8 cellular contexts compared by ENCODE assay signal in the genomic region with DNA sequence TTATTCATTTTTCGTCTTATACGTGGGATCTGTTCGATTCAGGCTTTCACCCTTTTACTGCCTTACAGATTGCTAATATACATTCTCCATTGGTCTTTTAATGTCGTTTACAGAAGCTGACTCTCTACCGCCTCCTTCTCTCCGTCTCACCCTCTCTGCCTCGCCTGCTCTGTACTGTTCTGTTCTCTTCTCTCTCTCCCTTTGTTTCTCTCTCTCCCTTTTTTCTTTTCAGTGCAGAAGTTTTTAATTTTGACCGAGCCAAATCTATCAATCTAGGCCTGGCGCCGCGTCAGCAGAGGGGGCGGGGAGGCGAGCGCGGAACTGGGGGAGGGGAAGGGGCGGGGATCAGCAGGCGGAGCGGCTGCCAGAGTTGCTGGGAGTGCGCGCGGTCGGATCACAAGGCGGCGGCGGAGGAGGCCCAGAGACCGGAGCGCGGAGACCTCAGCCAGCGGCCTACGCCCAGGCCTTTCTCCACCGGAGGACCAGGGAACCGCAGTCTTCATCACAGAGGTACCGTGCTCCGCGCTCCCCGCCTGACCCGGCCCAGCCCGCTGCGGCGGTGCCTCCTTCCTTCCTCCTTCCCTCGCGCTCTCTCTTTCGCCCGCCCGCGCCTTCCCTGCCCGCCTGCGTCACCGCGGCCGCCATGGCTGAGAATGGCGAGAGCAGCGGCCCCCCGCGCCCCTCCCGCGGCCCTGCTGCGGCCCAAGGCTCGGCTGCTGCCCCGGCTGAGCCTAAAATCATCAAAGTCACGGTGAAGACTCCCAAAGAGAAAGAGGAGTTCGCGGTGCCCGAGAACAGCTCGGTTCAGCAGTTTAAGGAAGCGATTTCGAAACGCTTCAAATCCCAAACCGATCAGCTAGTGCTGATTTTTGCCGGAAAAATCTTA. TPM values are rescaled to one million over a fixed set of nuclear protein-coding genes. Genes with fewer than 3 reads are reported as not detected.
DNase-seq lines count a peak whose midpoint lies in the region; ATAC-seq and TF ChIP-seq lines count a peak whose summit lies in the region.

A gene (plus strand): TSS at position 397 of the 886 bp plus-strand sequence. CDS start 247 bp downstream, at position 644.

- DNase-seq in NCI-H1436 (lab: John Stamatoyannopoulos, UW): peak; percentile 80
- peak; percentile 50 to 69 (median 63) for DNase-seq in T-helper 17 cell
- peak; percentile 9 to 82 (median 60) for DNase-seq in amygdala (lab: John Stamatoyannopoulos, UW)
- peak; percentile 72 for DNase-seq in right atrium auricular region (ENCODE audit: low spot score)
- DNase-seq in vagina (ENCODE audit: extremely low spot score in 2 of 2): no peak

- H3K4me3 Mint-ChIP-seq in T-helper 17 cell: peak within 1 kb of the TSS; percentile 91

- TF ChIP-seq CTCF in GM12873 (IDR thresholded peaks at IDR 0.05; ENCODE audit: insufficient read depth, low read depth, low read length, missing control alignments) (peak; percentile 20), right atrium auricular region (IDR thresholded peaks at IDR 0.05) (peak in 1 of 2 donors; percentile 39), vagina (IDR thresholded peaks at IDR 0.05) (no peak)

- H3K9me3 ChIP-seq in T-helper 17 cell (ENCODE audit: control insufficient read depth, low read length, poor library complexity, severe bottlenecking): no peaks in the 10 kb centered on the region
- no peaks in the 10 kb centered on the region for H3K9me3 ChIP-seq in right atrium auricular region
- no peaks in the 10 kb centered on the region for H3K9me3 ChIP-seq in vagina

- ATAC-seq in HG02759 (IDR thresholded peaks at IDR 0.05; ENCODE audit: unreplicated experiment): peak; percentile 79
- peak; percentile 83 for ATAC-seq in T-helper 17 cell

- H3K27me3 Mint-ChIP-seq in T-helper 17 cell: no peaks in the 10 kb centered on the region

- H3K4me1 Mint-ChIP-seq in T-helper 17 cell: peaks cover 10% of the 10 kb centered on the region

- H3K4me3 ChIP-seq in right atrium auricular region (peak within 1 kb of the TSS; percentile 64), rectal smooth muscle tissue (ENCODE audit: low read length) (peak within 1 kb of the TSS; percentile 76), vagina (peak within 1 kb of the TSS; percentile 50 to 65)

- H3K9ac ChIP-seq in rectal smooth muscle tissue (ENCODE audit: low read length): peak within 1 kb of the TSS; percentile 68

- peaks cover 4% of the 10 kb centered on the region for H3K36me3 Mint-ChIP-seq in T-helper 17 cell (ENCODE audit: low read depth)

- H3K36me3 ChIP-seq in right atrium auricular region: no peaks in the 10 kb centered on the region
- no peaks in the 10 kb centered on the region for H3K36me3 ChIP-seq in rectal smooth muscle tissue (ENCODE audit: control insufficient read depth, insufficient read depth, low read length)
- no peaks in the 10 kb centered on the region for H3K36me3 ChIP-seq in vagina

- H3K27ac ChIP-seq in right atrium auricular region (peak within 1 kb of the TSS; percentile 92 to 95), rectal smooth muscle tissue (ENCODE audit: low read depth, low read length) (peak within 1 kb of the TSS; percentile 91), vagina (peak within 1 kb of the TSS; percentile 92)

- H3K27ac Mint-ChIP-seq in T-helper 17 cell: peak within 1 kb of the TSS; percentile 97

- no peaks in the 10 kb centered on the region for H3K27me3 ChIP-seq in right atrium auricular region
- peaks cover 4% of the 10 kb centered on the region for H3K27me3 ChIP-seq in rectal smooth muscle tissue (ENCODE audit: control insufficient read depth, insufficient read depth, low read length)
- no peaks in the 10 kb centered on the region for H3K27me3 ChIP-seq in vagina

- H3K4me1 ChIP-seq in right atrium auricular region: peaks cover 0 to 14% of the 10 kb centered on the region in 2 donors
- H3K4me1 ChIP-seq in rectal smooth muscle tissue (ENCODE audit: control insufficient read depth, insufficient read depth, low read length): no peaks in the 10 kb centered on the region
- H3K4me1 ChIP-seq in vagina: peaks cover 13% of the 10 kb centered on the region

- intact Hi-C loops in vagina (cut with DNase I): no loop called here

- peak in 1 of 2 donors; percentile 79 for TF ChIP-seq POLR2A in vagina (IDR thresholded peaks at IDR 0.05)

RNA-seq across cellular contexts. Expression of the gene that starts here (rescaled TPM):
- total RNA-seq in T-helper 17 cell: 10 to 100 TPM; 39.6 to 54.2 TPM
- 10 to 100 TPM; 23.8 to 29.3 TPM for total RNA-seq in right atrium auricular region
- total RNA-seq in vagina: 26.8 TPM

Comparison
In these comparisons a context has a peak if more than half of its experiments do, and no peak if none do; other contexts are left out.
1. DNase-seq: peak in NCI-H1436 (single experiment), T-helper 17 cell (3 of 3), amygdala (56 of 56) and right atrium auricular region (single experiment); none in vagina (0 of 2).
2. Peak in every context shown above with its lines, with median percentiles within 50 percentile points of each other: H3K27ac ChIP-seq and H3K4me3 ChIP-seq.